ENCODE assay signal across 8 cellular contexts in genomic region chr4:54440394-54441223, GRCh38.
DNase-seq lines count a peak whose midpoint lies in the region; ATAC-seq and TF ChIP-seq lines count a peak whose summit lies in the region.

No MANE protein-coding gene starts in this region.

- DNase-seq in AG09319 (ENCODE audit: extremely low read depth, low read depth) (no peak), HCEC 1CT (peak; percentile 25), SJCRH30 (peak; percentile 13 to 60), foreskin fibroblast (peak; percentile 23 to 68), pons (ENCODE audit: low spot score) (peak; percentile 96)
- no peak for DNase-seq in activated T-cell treated with anti-CD3 and anti-CD28 coated beads, Interleukin-2, amount 50 U/mL, for 4 hours
- no peak for DNase-seq in activated CD8-positive, alpha-beta memory T cell treated with anti-CD3 and anti-CD28 coated beads, Interleukin-2, amount 50 U/mL, for 4 hours

- H3K9me3 Mint-ChIP-seq in activated T-cell treated with anti-CD3 and anti-CD28 coated beads, Interleukin-2, amount 50 U/mL, for 4 hours: no peaks in the 10 kb centered on the region

- peaks cover 3% of the 10 kb centered on the region; the same call in 1 of the 2 replicates for H3K27me3 ChIP-seq in SJCRH30

- no peaks in the 10 kb centered on the region for H3K36me3 ChIP-seq in SJCRH30

- H3K9me3 ChIP-seq in SJCRH30 (replicated peaks): no peaks in the 10 kb centered on the region

- H3K4me3 ChIP-seq in SJCRH30 (peak overlapping the region; percentile 25), foreskin fibroblast (ENCODE audit: low read depth in 1 of 2, low read length in 2 of 2) (peak overlapping the region; percentile 1 to 7)

- no peak overlapping the region for H3K27ac ChIP-seq in SJCRH30

- no peak for ATAC-seq in HG03108 (IDR thresholded peaks at IDR 0.05; ENCODE audit: unreplicated experiment)
- ATAC-seq in activated T-cell treated with anti-CD3 and anti-CD28 coated beads, Interleukin-2, amount 50 U/mL, for 4 hours: no peak

- no peaks in the 10 kb centered on the region for H3K4me1 Mint-ChIP-seq in activated T-cell treated with anti-CD3 and anti-CD28 coated beads, Interleukin-2, amount 50 U/mL, for 4 hours (ENCODE audit: low read depth)

- TF ChIP-seq CTCF in AG09319 (IDR thresholded peaks at IDR 0.05; ENCODE audit: low read depth, low read length): peak; percentile 62
- TF ChIP-seq CTCF in foreskin fibroblast (IDR thresholded peaks at IDR 0.05; ENCODE audit: low read depth, low read length): peak; percentile 54

- peaks cover 13% of the 10 kb centered on the region for H3K27me3 Mint-ChIP-seq in activated T-cell treated with anti-CD3 and anti-CD28 coated beads, Interleukin-2, amount 50 U/mL, for 4 hours (ENCODE audit: low read depth)

- no peak overlapping the region for H3K4me3 Mint-ChIP-seq in activated T-cell treated with anti-CD3 and anti-CD28 coated beads, Interleukin-2, amount 50 U/mL, for 4 hours

- no peaks in the 10 kb centered on the region for H3K4me1 ChIP-seq in SJCRH30

- no peaks in the 10 kb centered on the region for H3K36me3 Mint-ChIP-seq in activated T-cell treated with anti-CD3 and anti-CD28 coated beads, Interleukin-2, amount 50 U/mL, for 4 hours (ENCODE audit: insufficient read depth)

Comparison
In these comparisons a context has a peak if more than half of its experiments do, and no peak if none do; other contexts are left out.
1. DNase-seq: peak in HCEC 1CT (single experiment), SJCRH30 (2 of 2), foreskin fibroblast (2 of 2) and pons (single experiment); none in AG09319 (single experiment), activated T-cell treated with anti-CD3 and anti-CD28 coated beads, Interleukin-2, amount 50 U/mL, for 4 hours (single experiment) and activated CD8-positive, alpha-beta memory T cell treated with anti-CD3 and anti-CD28 coated beads, Interleukin-2, amount 50 U/mL, for 4 hours (single experiment).